Comparison of ENCODE assay signal across 1 cellular context in the genomic region with DNA sequence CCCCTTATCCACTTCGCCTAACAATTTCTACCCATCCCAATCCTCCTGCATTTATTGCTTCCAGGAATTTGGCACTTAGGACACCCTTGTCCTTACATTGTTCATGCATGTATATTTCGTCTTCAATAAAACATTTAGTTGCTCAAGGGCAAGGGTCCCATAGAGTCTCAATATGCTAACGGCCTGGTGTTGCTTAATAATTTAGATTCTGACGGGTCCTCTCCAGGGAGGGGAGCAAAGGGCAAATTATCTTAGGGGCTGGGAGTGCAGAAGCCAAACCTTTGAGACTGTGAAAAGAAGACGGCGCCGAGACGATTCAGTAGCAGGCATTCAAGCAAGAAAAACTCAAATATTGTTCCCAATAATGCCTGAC.
TF ChIP-seq lines count a peak whose summit lies in the region.

No MANE protein-coding gene starts in this region.

TF ChIP-seq in GM12878, 131 proteins besides CTCF, POLR2A, EP300 and RAD21 (continued from another document):
- TF ChIP-seq MXI1 (IDR thresholded peaks at IDR 0.05; ENCODE audit: low read depth, low read length) (no peak), FOS (IDR thresholded peaks at IDR 0.05; ENCODE audit: borderline replicate concordance, extremely low read depth, insufficient read length) (no peak), NR2C2 (IDR thresholded peaks at IDR 0.05; ENCODE audit: borderline replicate concordance, control insufficient read depth, insufficient read length, low read depth) (no peak), ZNF274 (IDR thresholded peaks at IDR 0.05; ENCODE audit: insufficient read depth, insufficient read length) (no peak)
- TF ChIP-seq, protein P1, sequence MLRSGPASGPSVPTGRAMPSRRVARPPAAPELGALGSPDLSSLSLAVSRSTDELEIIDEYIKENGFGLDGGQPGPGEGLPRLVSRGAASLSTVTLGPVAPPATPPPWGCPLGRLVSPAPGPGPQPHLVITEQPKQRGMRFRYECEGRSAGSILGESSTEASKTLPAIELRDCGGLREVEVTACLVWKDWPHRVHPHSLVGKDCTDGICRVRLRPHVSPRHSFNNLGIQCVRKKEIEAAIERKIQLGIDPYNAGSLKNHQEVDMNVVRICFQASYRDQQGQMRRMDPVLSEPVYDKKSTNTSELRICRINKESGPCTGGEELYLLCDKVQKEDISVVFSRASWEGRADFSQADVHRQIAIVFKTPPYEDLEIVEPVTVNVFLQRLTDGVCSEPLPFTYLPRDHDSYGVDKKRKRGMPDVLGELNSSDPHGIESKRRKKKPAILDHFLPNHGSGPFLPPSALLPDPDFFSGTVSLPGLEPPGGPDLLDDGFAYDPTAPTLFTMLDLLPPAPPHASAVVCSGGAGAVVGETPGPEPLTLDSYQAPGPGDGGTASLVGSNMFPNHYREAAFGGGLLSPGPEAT (IDR thresholded peaks at IDR 0.05; ENCODE audit: low read depth): no peak
- TF ChIP-seq, protein P2, sequence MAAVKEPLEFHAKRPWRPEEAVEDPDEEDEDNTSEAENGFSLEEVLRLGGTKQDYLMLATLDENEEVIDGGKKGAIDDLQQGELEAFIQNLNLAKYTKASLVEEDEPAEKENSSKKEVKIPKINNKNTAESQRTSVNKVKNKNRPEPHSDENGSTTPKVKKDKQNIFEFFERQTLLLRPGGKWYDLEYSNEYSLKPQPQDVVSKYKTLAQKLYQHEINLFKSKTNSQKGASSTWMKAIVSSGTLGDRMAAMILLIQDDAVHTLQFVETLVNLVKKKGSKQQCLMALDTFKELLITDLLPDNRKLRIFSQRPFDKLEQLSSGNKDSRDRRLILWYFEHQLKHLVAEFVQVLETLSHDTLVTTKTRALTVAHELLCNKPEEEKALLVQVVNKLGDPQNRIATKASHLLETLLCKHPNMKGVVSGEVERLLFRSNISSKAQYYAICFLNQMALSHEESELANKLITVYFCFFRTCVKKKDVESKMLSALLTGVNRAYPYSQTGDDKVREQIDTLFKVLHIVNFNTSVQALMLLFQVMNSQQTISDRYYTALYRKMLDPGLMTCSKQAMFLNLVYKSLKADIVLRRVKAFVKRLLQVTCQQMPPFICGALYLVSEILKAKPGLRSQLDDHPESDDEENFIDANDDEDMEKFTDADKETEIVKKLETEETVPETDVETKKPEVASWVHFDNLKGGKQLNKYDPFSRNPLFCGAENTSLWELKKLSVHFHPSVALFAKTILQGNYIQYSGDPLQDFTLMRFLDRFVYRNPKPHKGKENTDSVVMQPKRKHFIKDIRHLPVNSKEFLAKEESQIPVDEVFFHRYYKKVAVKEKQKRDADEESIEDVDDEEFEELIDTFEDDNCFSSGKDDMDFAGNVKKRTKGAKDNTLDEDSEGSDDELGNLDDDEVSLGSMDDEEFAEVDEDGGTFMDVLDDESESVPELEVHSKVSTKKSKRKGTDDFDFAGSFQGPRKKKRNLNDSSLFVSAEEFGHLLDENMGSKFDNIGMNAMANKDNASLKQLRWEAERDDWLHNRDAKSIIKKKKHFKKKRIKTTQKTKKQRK (IDR thresholded peaks at IDR 0.05; ENCODE audit: low read depth, low read length): no peak
